Comparison of ENCODE assay signal across 8 cellular contexts in the genomic region with DNA sequence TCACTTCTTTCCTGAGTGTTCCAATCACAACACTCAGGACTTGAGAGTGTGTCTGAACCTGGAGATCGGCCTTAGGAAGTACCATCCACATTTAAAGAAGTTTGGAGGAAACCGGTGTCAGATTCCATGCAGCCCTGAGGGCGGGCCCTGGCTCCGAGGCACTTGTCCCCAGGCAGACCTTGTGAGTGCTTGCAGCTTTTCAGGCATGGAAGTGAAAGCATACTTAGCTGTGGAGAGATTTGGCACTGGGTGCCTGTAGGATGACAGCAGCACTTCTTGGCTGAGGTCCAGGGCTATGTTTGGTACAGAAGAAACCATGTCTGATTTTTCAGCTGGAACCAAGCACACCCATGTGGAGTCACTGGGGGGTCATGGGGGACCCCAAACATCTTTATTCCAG.
DNase-seq lines count a peak whose midpoint lies in the region; ATAC-seq and FAIRE-seq lines count a peak whose summit lies in the region.

No MANE protein-coding gene starts in this region.

- peaks cover 10 to 54% (median 47%) of the 10 kb centered on the region in 10 experiments; a peak in 19 of 20 replicates for H3K4me1 ChIP-seq in BLaER1 treated with 17β-estradiol and CSF1 and Interleukin-3, amounts not matched to agents 10 nM and 100 nM

- H3K4me3 ChIP-seq in BLaER1 treated with 17β-estradiol and CSF1 and Interleukin-3, amounts not matched to agents 10 nM and 100 nM: no peak overlapping the region

- no peaks in the 10 kb centered on the region for H3K9me3 ChIP-seq in BLaER1 treated with 17β-estradiol and CSF1 and Interleukin-3, amounts not matched to agents 10 nM and 100 nM (replicated peaks in 1 of 11)

- peaks cover 0 to 85% (median 29%) of the 10 kb centered on the region in 11 experiments; a peak in 16 of 22 replicates for H3K36me3 ChIP-seq in BLaER1 treated with 17β-estradiol and CSF1 and Interleukin-3, amounts not matched to agents 10 nM and 100 nM

- peak; percentile 71 for DNase-seq in NCI-H128 (lab: John Stamatoyannopoulos, UW; ENCODE audit: unreplicated experiment)
- peak; percentile 67 for DNase-seq in dermis blood vessel endothelial cell
- peak; percentile 50 for DNase-seq in middle frontal gyrus (ENCODE audit: extremely low spot score, low spot score)
- DNase-seq in GM19239 (ENCODE audit: insufficient read length, low spot score): no peak
- no peak for DNase-seq in NOMO-1 treated with dmso at 0.1 percent for 144 hours (lab: John Stamatoyannopoulos, UW; ENCODE audit: unreplicated experiment)
- no peak for DNase-seq in activated CD4-positive, alpha-beta T cell treated with anti-CD3 and anti-CD28 coated beads for 4 hours

- peak overlapping the region; percentile 12 to 73 (median 51); a peak in 20 of 22 replicates for H3K4me2 ChIP-seq in BLaER1 treated with 17β-estradiol and CSF1 and Interleukin-3, amounts not matched to agents 10 nM and 100 nM

- no peak for FAIRE-seq in GM19239 (lab: Jason Lieb, UNC)

- no peak overlapping the region for H3K27ac ChIP-seq in BLaER1 treated with 17β-estradiol and CSF1 and Interleukin-3, amounts not matched to agents 10 nM and 100 nM

- H3K27me3 ChIP-seq in BLaER1 treated with 17β-estradiol and CSF1 and Interleukin-3, amounts not matched to agents 10 nM and 100 nM: no peaks in the 10 kb centered on the region

- ATAC-seq in HG02588 (IDR thresholded peaks at IDR 0.05; ENCODE audit: unreplicated experiment): no peak

- H3K9ac ChIP-seq in BLaER1 treated with 17β-estradiol and CSF1 and Interleukin-3, amounts not matched to agents 10 nM and 100 nM: 0 out of 22 replicates have a peak overlapping the region, but pooled peaks of 1 of the 11 experiments have one; percentile 5

- H4K20me1 ChIP-seq in BLaER1 treated with 17β-estradiol and CSF1 and Interleukin-3, amounts not matched to agents 10 nM and 100 nM: peaks cover 15 to 100% (median 100%) of the 10 kb centered on the region in 11 experiments; a peak in 21 of 22 replicates

Comparison
In these comparisons a context has a peak if more than half of its experiments do, and no peak if none do; other contexts are left out.
1. DNase-seq: peak in NCI-H128 (single experiment), dermis blood vessel endothelial cell (single experiment) and middle frontal gyrus (single experiment); none in GM19239 (single experiment), NOMO-1 treated with dmso at 0.1 percent for 144 hours (single experiment) and activated CD4-positive, alpha-beta T cell treated with anti-CD3 and anti-CD28 coated beads for 4 hours (0 of 2).